ENCODE assay signal across 10 cellular contexts in the genomic region with DNA sequence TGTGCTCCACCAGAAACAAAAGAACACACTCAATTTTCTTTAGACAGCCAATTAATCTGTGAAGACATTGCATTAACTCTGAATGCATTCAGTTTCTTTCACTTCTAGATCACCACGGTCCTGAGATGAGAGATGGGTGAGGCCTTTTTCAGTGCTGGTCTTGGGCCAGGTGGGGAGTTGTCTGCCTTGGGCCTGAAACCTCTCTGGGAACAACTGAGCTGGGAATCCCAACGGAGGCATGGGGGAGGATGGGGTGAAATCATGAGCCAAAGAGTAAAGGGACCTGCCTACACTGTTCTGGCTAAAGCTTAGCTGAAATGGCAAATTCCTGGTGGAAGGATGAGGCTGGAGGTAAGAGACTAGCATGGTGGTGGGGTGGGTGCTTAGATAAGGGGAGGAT.
"Had no signal": no experiment of that assay in that cellular context is flagged by ENCODE, and none has a peak within 500 bp of the region (broad histone marks: within the 10 kb centered on the region; RNA-seq: fewer than 3 reads in every experiment).

No MANE protein-coding gene starts in this region.

- DNase-seq: GM23248, GOT3, H7, HFFc6, KBM-7 had no signal

- H3K36me3 ChIP-seq: HAP-1 had no signal

- H3K4me2 ChIP-seq: KMS-11 had no signal

- H3K4me3 ChIP-seq: GM23248, HAP-1 had no signal

- ATAC-seq: HCT116, HepG2 had no signal

- H3K9ac ChIP-seq: GM23248, KMS-11 had no signal

- H3K9me3 ChIP-seq: HAP-1 had no signal

- H3K4me1 ChIP-seq: HAP-1 had no signal

- H3K27ac ChIP-seq: GM23248, HL-60, KMS-11 had no signal
